Comparison of ENCODE assay signal across 26 cellular contexts in the genomic region with DNA sequence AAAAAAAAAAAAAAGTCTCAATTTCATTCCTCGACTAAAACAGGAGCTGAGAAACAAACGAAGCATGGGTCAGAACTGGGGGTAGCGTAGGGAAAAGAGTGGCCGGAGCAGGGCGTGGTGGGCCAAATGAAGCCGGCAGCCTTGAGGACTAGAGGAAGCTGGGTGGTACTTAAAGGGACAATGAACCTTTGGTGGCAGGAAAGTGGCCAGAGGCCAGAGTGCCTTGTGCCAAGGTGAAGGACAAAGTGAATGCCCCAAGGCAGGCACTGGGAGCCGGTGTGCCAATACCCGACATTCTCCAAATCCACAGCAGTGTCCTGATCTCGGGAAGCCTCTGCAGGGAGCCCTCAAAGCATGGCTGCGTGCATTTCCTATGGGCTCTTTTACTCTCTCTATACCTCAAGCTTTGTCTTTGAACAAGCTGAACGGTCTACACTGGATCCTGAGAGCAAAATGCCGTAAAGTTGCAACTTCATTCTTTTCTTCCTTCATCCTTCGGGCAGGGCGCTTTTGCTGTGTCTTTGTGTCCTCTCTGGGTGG.
"Had no signal": no experiment of that assay in that cellular context is flagged by ENCODE, and none has a peak within 500 bp of the region (broad histone marks: within the 10 kb centered on the region; RNA-seq: fewer than 3 reads in every experiment).

No MANE protein-coding gene starts in this region.

- H3K27ac ChIP-seq: dorsolateral prefrontal cortex, gastrocnemius medialis, heart left ventricle, hepatocyte, parathyroid adenoma, right lobe of liver, thoracic aorta, tibial nerve, upper lobe of right lung, uterus had no signal

- H3K27me3 Mint-ChIP-seq: naive thymus-derived CD8-positive, alpha-beta T cell; progenitor cell of endocrine pancreas; stimulated activated naive B cell treated with anti-CD40 and anti-IgM and Interleukin-4, amounts not matched to agents 10 μg/mL and 1 μg/mL and 100 μg/mL, for 72 hours; stimulated activated naive CD8-positive, alpha-beta T cell treated with anti-CD3 and anti-CD28 coated beads, Interleukin-15, Interleukin-2, amounts not matched to agents 100 ng/mL and 50 ng/mL, for 24 hours had no signal

- H3K27ac Mint-ChIP-seq: progenitor cell of endocrine pancreas; stimulated activated naive B cell treated with anti-CD40 and anti-IgM and Interleukin-4, amounts not matched to agents 10 μg/mL and 1 μg/mL and 100 μg/mL, for 72 hours; stimulated activated naive CD8-positive, alpha-beta T cell treated with anti-CD3 and anti-CD28 coated beads, Interleukin-15, Interleukin-2, amounts not matched to agents 100 ng/mL and 50 ng/mL, for 24 hours had no signal

- H3K36me3 ChIP-seq: gastrocnemius medialis, heart left ventricle, right lobe of liver, thoracic aorta, tibial nerve, upper lobe of right lung, uterus had no signal

- H3K4me3 Mint-ChIP-seq: naive thymus-derived CD8-positive, alpha-beta T cell; stimulated activated naive B cell treated with anti-CD40 and anti-IgM and Interleukin-4, amounts not matched to agents 10 μg/mL and 1 μg/mL and 100 μg/mL, for 72 hours; stimulated activated naive CD8-positive, alpha-beta T cell treated with anti-CD3 and anti-CD28 coated beads, Interleukin-15, Interleukin-2, amounts not matched to agents 100 ng/mL and 50 ng/mL, for 24 hours had no signal

- H2AFZ ChIP-seq: hepatocyte, parathyroid adenoma had no signal

- H3K79me2 ChIP-seq: hepatocyte, parathyroid adenoma had no signal

- H3K36me3 Mint-ChIP-seq: naive thymus-derived CD8-positive, alpha-beta T cell; stimulated activated naive B cell treated with anti-CD40 and anti-IgM and Interleukin-4, amounts not matched to agents 10 μg/mL and 1 μg/mL and 100 μg/mL, for 72 hours had no signal

- H3K9me3 Mint-ChIP-seq: stimulated activated naive CD8-positive, alpha-beta T cell treated with anti-CD3 and anti-CD28 coated beads, Interleukin-15, Interleukin-2, amounts not matched to agents 100 ng/mL and 50 ng/mL, for 24 hours had no signal

- H3K27me3 ChIP-seq: dorsolateral prefrontal cortex, gastrocnemius medialis, heart left ventricle, hepatocyte, right lobe of liver, tibial nerve, upper lobe of right lung, uterus had no signal

- H3K4me1 ChIP-seq: gastrocnemius medialis, heart left ventricle, parathyroid adenoma, right lobe of liver, tibial nerve, upper lobe of right lung, uterus had no signal

- H3K4me3 ChIP-seq: dorsolateral prefrontal cortex, gastrocnemius medialis, heart left ventricle, hepatocyte, lung, right lobe of liver, smooth muscle cell, thoracic aorta, tibial nerve, upper lobe of right lung, uterus had no signal

- FAIRE-seq: colon, kidney had no signal

- ATAC-seq: gastrocnemius medialis; heart left ventricle; left lobe of liver; naive thymus-derived CD8-positive, alpha-beta T cell; right lobe of liver; stimulated activated naive B cell treated with anti-CD40 and anti-IgM and Interleukin-4, amounts not matched to agents 10 μg/mL and 1 μg/mL and 100 μg/mL, for 72 hours; upper lobe of right lung had no signal

- DNase-seq: cerebellar nuclear complex; dorsolateral prefrontal cortex; effector CD4-positive, alpha-beta T cell; foreskin fibroblast; gastrocnemius medialis; heart left ventricle; kidney; mesenchymal stem cell; midbrain; naive thymus-derived CD8-positive, alpha-beta T cell; right lobe of liver; stimulated activated CD4-positive, alpha-beta T cell treated with anti-CD3 and anti-CD28 coated beads, Interleukin-2, amount 100 ng/mL, for 24 hours; stimulated activated CD4-positive, alpha-beta T cell treated with anti-CD3 and anti-CD28 coated beads, Interleukin-4, amount 100 ng/mL, for 24 hours; stimulated activated naive B cell treated with anti-CD40 and anti-IgM and Interleukin-4, amounts not matched to agents 10 μg/mL and 1 μg/mL and 100 μg/mL, for 72 hours; upper lobe of right lung; uterus had no signal

- H3K9me3 ChIP-seq: gastrocnemius medialis, right lobe of liver, thoracic aorta, upper lobe of right lung, uterus had no signal

- H3K9ac ChIP-seq: parathyroid adenoma had no signal

- H3K4me2 ChIP-seq: hepatocyte, smooth muscle cell had no signal

- H3K4me1 Mint-ChIP-seq: stimulated activated naive B cell treated with anti-CD40 and anti-IgM and Interleukin-4, amounts not matched to agents 10 μg/mL and 1 μg/mL and 100 μg/mL, for 72 hours had no signal
